9 cellular contexts compared by ENCODE assay signal in the genomic region with DNA sequence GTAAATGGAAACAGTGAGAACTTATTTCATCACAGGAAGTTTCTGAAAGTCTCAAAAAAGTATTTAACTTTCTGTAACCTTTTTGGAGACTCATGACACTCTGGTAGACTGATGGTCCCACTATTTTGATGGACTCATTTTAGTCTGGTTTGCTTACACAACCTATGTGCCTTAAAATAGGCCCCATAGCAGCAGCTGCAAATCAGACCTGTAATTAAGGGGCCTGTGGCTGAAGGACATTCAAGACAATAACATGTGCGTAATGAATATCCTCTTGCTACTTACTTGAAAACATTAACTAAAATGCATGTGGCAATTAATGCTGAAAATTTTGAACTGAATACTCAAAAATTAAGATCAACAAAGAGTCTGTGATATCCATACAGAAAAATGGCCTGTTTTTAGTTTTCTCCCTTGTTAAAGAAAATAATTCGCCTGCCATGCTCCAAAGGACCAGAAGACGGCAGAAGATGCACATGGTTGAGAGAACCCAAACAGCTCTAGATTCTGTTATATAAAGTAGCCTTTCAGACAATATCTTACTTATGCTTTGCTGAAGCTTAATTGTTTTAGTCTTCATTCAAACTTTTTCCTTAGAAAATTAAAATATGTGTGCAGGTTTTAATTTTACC.
A peak's percentile ranks its signal among the peaks of the same experiment; 100 is the strongest.
DNase-seq lines count a peak whose midpoint lies in the region; ATAC-seq and TF ChIP-seq lines count a peak whose summit lies in the region.
"Had no signal": no experiment of that assay in that cellular context is flagged by ENCODE, and none has a peak within 500 bp of the region (broad histone marks: within the 10 kb centered on the region; RNA-seq: fewer than 3 reads in every experiment).

No MANE protein-coding gene starts in this region.

- H3K36me3 ChIP-seq in GM23338 (ENCODE audit: insufficient read depth) (no peaks in the 10 kb centered on the region), PC-3 (ENCODE audit: low read depth, low read length) (no peaks in the 10 kb centered on the region)

- CTCF ChIA-PET in PC-3 (lab: Charles Lee), result interaction anchor here (1.0 kb wide), 3 partner anchors 680 to 748 kb away, joined by 3 to 6 read pairs (median 3); no protein-coding TSS in a partner anchor
- CTCF ChIA-PET in activated CD8-positive, alpha-beta T cell treated with anti-CD3 and anti-CD28 coated beads, Interleukin-2, amount 10 ng/mL, durations not matched to agents 7 days and 5 days (lab: Charles Lee), result no interaction called here

- H3K27me3 Mint-ChIP-seq in GM23338 (ENCODE audit: insufficient read depth, low read depth, poor library complexity), result peaks cover 3% of the 10 kb centered on the region
- H3K27me3 Mint-ChIP-seq in activated CD8-positive, alpha-beta T cell treated with anti-CD3 and anti-CD28 coated beads, Interleukin-2, amount 10 ng/mL, durations not matched to agents 7 days and 5 days (ENCODE audit: low read depth), result no peaks in the 10 kb centered on the region

- peaks cover 3% of the 10 kb centered on the region; the same call in 2 of the 3 replicates for H3K4me1 Mint-ChIP-seq in GM23338
- no peaks in the 10 kb centered on the region for H3K4me1 Mint-ChIP-seq in activated CD8-positive, alpha-beta T cell treated with anti-CD3 and anti-CD28 coated beads, Interleukin-2, amount 10 ng/mL, durations not matched to agents 7 days and 5 days (ENCODE audit: low read depth)

- H3K27me3 ChIP-seq in GM23338 (ENCODE audit: insufficient read depth) (no peaks in the 10 kb centered on the region), PC-3 (ENCODE audit: low read length) (no peaks in the 10 kb centered on the region)

- no peak overlapping the region for H3K4me2 ChIP-seq in GM23338
- H3K4me2 ChIP-seq in PC-3 (ENCODE audit: low read length), result no peak overlapping the region

- TF ChIP-seq CTCF in GM23338 (conservative IDR thresholded peaks at IDR 0.05; ENCODE audit: low read depth in 2 of 2), result peak; percentile 59 to 75
- TF ChIP-seq CTCF in PC-3 (conservative IDR thresholded peaks at IDR 0.05; ENCODE audit: low read depth, low read length), result peak; percentile 44
- peak; percentile 18 for TF ChIP-seq CTCF in fibroblast of villous mesenchyme (IDR thresholded peaks at IDR 0.05; ENCODE audit: insufficient read depth, low read depth, low read length)

- H3F3A ChIP-seq in GM23338 (replicated peaks; ENCODE audit: low read depth), result no peaks in the 10 kb centered on the region
- no peaks in the 10 kb centered on the region for H3F3A ChIP-seq in PC-3 (ENCODE audit: low read length, unreplicated experiment)

- intact Hi-C loops in PC-3 (cut with micrococcal nuclease), result loop anchor here (1.0 kb wide), 1 partner anchor 186 kb away; no protein-coding TSS in a partner anchor

- H3K9ac ChIP-seq in PC-3 (ENCODE audit: low read length), result no peak overlapping the region

- H2AFZ ChIP-seq in GM23338, result no peak overlapping the region
- H2AFZ ChIP-seq in PC-3 (ENCODE audit: low read length), result no peak overlapping the region

- H3K79me2 ChIP-seq in GM23338 (replicated peaks; ENCODE audit: insufficient read depth) (no peaks in the 10 kb centered on the region), PC-3 (ENCODE audit: low read length) (no peaks in the 10 kb centered on the region)

- peaks cover 4% of the 10 kb centered on the region; the same call in 1 of the 2 replicates for H3K4me1 ChIP-seq in GM23338 (ENCODE audit: insufficient read depth)
- peaks cover 15% of the 10 kb centered on the region for H3K4me1 ChIP-seq in PC-3 (ENCODE audit: insufficient read depth, low read length)

- no peaks in the 10 kb centered on the region for H3K9me3 ChIP-seq in PC-3 (ENCODE audit: low read length)

- H3K27ac Mint-ChIP-seq in GM23338, result no peak overlapping the region
- H3K27ac Mint-ChIP-seq in activated CD8-positive, alpha-beta T cell treated with anti-CD3 and anti-CD28 coated beads, Interleukin-2, amount 10 ng/mL, durations not matched to agents 7 days and 5 days, result no peak overlapping the region

- H3K36me3 Mint-ChIP-seq in GM23338 (ENCODE audit: low read depth), result no peaks in the 10 kb centered on the region
- no peaks in the 10 kb centered on the region for H3K36me3 Mint-ChIP-seq in activated CD8-positive, alpha-beta T cell treated with anti-CD3 and anti-CD28 coated beads, Interleukin-2, amount 10 ng/mL, durations not matched to agents 7 days and 5 days (ENCODE audit: low read depth)

- no TSS peak for BruUV-seq in PC-3 (replicated peaks; lab: Mats Ljungman, UMichigan)

- H3K9me3 Mint-ChIP-seq in GM23338, result no peaks in the 10 kb centered on the region
- H3K9me3 Mint-ChIP-seq in activated CD8-positive, alpha-beta T cell treated with anti-CD3 and anti-CD28 coated beads, Interleukin-2, amount 10 ng/mL, durations not matched to agents 7 days and 5 days (ENCODE audit: insufficient read depth), result peaks cover 12% of the 10 kb centered on the region

- POLR2A ChIA-PET in PC-3 (lab: Charles Lee; ENCODE audit: unreplicated experiment), result no interaction called here
- POLR2A ChIA-PET in activated CD8-positive, alpha-beta T cell treated with anti-CD3 and anti-CD28 coated beads, Interleukin-2, amount 10 ng/mL, durations not matched to agents 7 days and 5 days (lab: Charles Lee), result no interaction called here

- H3K27ac ChIP-seq in GM23338 (ENCODE audit: low read depth) (no peak overlapping the region), PC-3 (ENCODE audit: low read length) (no peak overlapping the region)

- H4K20me1 ChIP-seq in GM23338 (replicated peaks; ENCODE audit: insufficient read depth), result no peaks in the 10 kb centered on the region
- H4K20me1 ChIP-seq in PC-3 (ENCODE audit: low read length), result no peaks in the 10 kb centered on the region

- H3K4me3 Mint-ChIP-seq in GM23338, result no peak overlapping the region
- H3K4me3 Mint-ChIP-seq in activated CD8-positive, alpha-beta T cell treated with anti-CD3 and anti-CD28 coated beads, Interleukin-2, amount 10 ng/mL, durations not matched to agents 7 days and 5 days, result no peak overlapping the region

- H3K4me3 ChIP-seq in GM23338, result no peak overlapping the region
- H3K4me3 ChIP-seq in PC-3 (ENCODE audit: low read length), result no peak overlapping the region
- no peak overlapping the region for H3K4me3 ChIP-seq in fibroblast of villous mesenchyme (ENCODE audit: low read depth, low read length)

- ATAC-seq in GM23338 (peak; percentile 65), PC-3 (peak; percentile 28; the same call in 1 of the 2 replicates)
- ATAC-seq in activated CD8-positive, alpha-beta T cell treated with anti-CD3 and anti-CD28 coated beads, Interleukin-2, amount 10 ng/mL, durations not matched to agents 7 days and 5 days, result no peak

- H3K9me2 ChIP-seq in GM23338 (ENCODE audit: insufficient read depth), result no peaks in the 10 kb centered on the region; the same call in 1 of the 2 replicates
- H3K9me2 ChIP-seq in PC-3 (replicated peaks; ENCODE audit: low read length), result no peaks in the 10 kb centered on the region

- DNase-seq in GM23338 (ENCODE audit: low spot score) (peak; percentile 57), PC-3 (peak; percentile 27), fibroblast of villous mesenchyme (ENCODE audit: low read depth) (no peak), retina (peak; percentile 37), NCI-H524 treated with DMSO at 0.1 percent for 48 hours (lab: John Stamatoyannopoulos, UW) (no peak), UCSD-AML1 (lab: John Stamatoyannopoulos, UW; ENCODE audit: unreplicated experiment) (no peak), occipital lobe (lab: John Stamatoyannopoulos, UW) (no peak)
- no peak for DNase-seq in activated CD8-positive, alpha-beta T cell treated with anti-CD3 and anti-CD28 coated beads, Interleukin-2, amount 10 ng/mL, durations not matched to agents 7 days and 5 days
- DNase-seq: activated CD4-positive, alpha-beta T cell treated with anti-CD3 and anti-CD28 coated beads, Interleukin-2, amount 50 U/mL, for 4 hours had no signal

TF ChIP-seq in GM23338, 12 proteins besides CTCF, POLR2A, EP300 and RAD21:
- no peak for TF ChIP-seq CREB1 (CRISPR knock-in tag; IDR thresholded peaks at IDR 0.05; ENCODE audit: low read depth)
- TF ChIP-seq STAT1 (IDR thresholded peaks at IDR 0.05; ENCODE audit: unreplicated experiment), result no peak

Comparison
In these comparisons a context has a peak if more than half of its experiments do, and no peak if none do; other contexts are left out.
1. DNase-seq: peak in GM23338 (single experiment), PC-3 (single experiment) and retina (single experiment); none in fibroblast of villous mesenchyme (single experiment), NCI-H524 treated with DMSO at 0.1 percent for 48 hours (single experiment), UCSD-AML1 (single experiment), activated CD8-positive, alpha-beta T cell treated with anti-CD3 and anti-CD28 coated beads, Interleukin-2, amount 10 ng/mL, durations not matched to agents 7 days and 5 days (single experiment) and occipital lobe (single experiment).
2. Peak in every context shown above with its lines, with median percentiles within 50 percentile points of each other: CTCF ChIP-seq.